Comparison of ENCODE assay signal across 23 cellular contexts in genomic region chr15:70783041-70783440, GRCh38.
"Had no signal": no experiment of that assay in that cellular context is flagged by ENCODE, and none has a peak within 500 bp of the region (broad histone marks: within the 10 kb centered on the region; RNA-seq: fewer than 3 reads in every experiment).

No MANE protein-coding gene starts in this region.

- H3K27me3 ChIP-seq: heart right ventricle, tibial artery had no signal

- H3K9me3 Mint-ChIP-seq: activated CD4-positive, alpha-beta T cell treated with anti-CD3 and anti-CD28 coated beads, Interleukin-2, amount 10 ng/mL, durations not matched to agents 7 days and 5 days; activated CD8-positive, alpha-beta T cell treated with anti-CD3 and anti-CD28 coated beads for 36 hours; activated naive CD8-positive, alpha-beta T cell treated with anti-CD3 and anti-CD28 coated beads, Interleukin-2, amount 50 U/mL, for 24 hours; activated T-helper 1 cell treated with anti-CD3 and anti-CD28 coated beads, Interleukin-12 subunit alpha, Interleukin-12 subunit beta, Interleukin-2, Interleukin-4 antibody, amounts not matched to agents 30 ng/mL and 10 ng/mL and 1 ng/mL, durations not matched to agents 14 hours and 24 hours and 36 hours; naive thymus-derived CD4-positive, alpha-beta T cell; neural crest cell; stimulated activated effector memory CD8-positive, alpha-beta T cell treated with anti-CD3 and anti-CD28 coated beads, Interleukin-12 subunit alpha, Interleukin-12 subunit beta, amount 100 ng/mL, for 72 hours; stimulated activated naive CD8-positive, alpha-beta T cell treated with anti-CD3 and anti-CD28 coated beads, Interleukin-15, amount 100 ng/mL, for 72 hours had no signal

- H3K27ac ChIP-seq: heart right ventricle, lower lobe of right lung, tibial artery, WERI-Rb-1 had no signal

- H3K4me3 ChIP-seq: heart right ventricle, lower lobe of right lung, tibial artery had no signal

- H3K36me3 ChIP-seq: heart right ventricle, lower lobe of right lung, tibial artery, WERI-Rb-1 had no signal

- ATAC-seq: activated CD8-positive, alpha-beta memory T cell treated with anti-CD3 and anti-CD28 coated beads, Interleukin-2, amount 10 ng/mL, durations not matched to agents 7 days and 5 days; activated CD8-positive, alpha-beta T cell treated with anti-CD3 and anti-CD28 coated beads for 36 hours; activated naive CD8-positive, alpha-beta T cell treated with anti-CD3 and anti-CD28 coated beads, Interleukin-2, amount 50 U/mL, for 24 hours; heart right ventricle; left lobe of liver; lower lobe of right lung; naive thymus-derived CD4-positive, alpha-beta T cell; stimulated activated effector memory CD8-positive, alpha-beta T cell treated with anti-CD3 and anti-CD28 coated beads, Interleukin-12 subunit alpha, Interleukin-12 subunit beta, amount 100 ng/mL, for 72 hours; stimulated activated naive CD8-positive, alpha-beta T cell treated with anti-CD3 and anti-CD28 coated beads, Interleukin-15, amount 100 ng/mL, for 72 hours had no signal

- H3K4me1 ChIP-seq: lower lobe of right lung had no signal

- H3K36me3 Mint-ChIP-seq: activated CD8-positive, alpha-beta memory T cell treated with anti-CD3 and anti-CD28 coated beads, Interleukin-2, amount 10 ng/mL, durations not matched to agents 7 days and 5 days; naive thymus-derived CD4-positive, alpha-beta T cell; stimulated activated effector memory CD8-positive, alpha-beta T cell treated with anti-CD3 and anti-CD28 coated beads, Interleukin-12 subunit alpha, Interleukin-12 subunit beta, amount 100 ng/mL, for 72 hours had no signal

- H3K9me3 ChIP-seq: heart right ventricle, lower lobe of right lung, tibial artery had no signal

- H3K4me1 Mint-ChIP-seq: activated CD4-positive, alpha-beta T cell treated with anti-CD3 and anti-CD28 coated beads, Interleukin-2, amount 10 ng/mL, durations not matched to agents 7 days and 5 days; activated CD8-positive, alpha-beta memory T cell treated with anti-CD3 and anti-CD28 coated beads, Interleukin-2, amount 10 ng/mL, durations not matched to agents 7 days and 5 days; activated naive CD8-positive, alpha-beta T cell treated with anti-CD3 and anti-CD28 coated beads, Interleukin-2, amount 50 U/mL, for 24 hours; naive thymus-derived CD4-positive, alpha-beta T cell; neural crest cell; stimulated activated effector memory CD8-positive, alpha-beta T cell treated with anti-CD3 and anti-CD28 coated beads, Interleukin-12 subunit alpha, Interleukin-12 subunit beta, amount 100 ng/mL, for 72 hours; stimulated activated naive CD8-positive, alpha-beta T cell treated with anti-CD3 and anti-CD28 coated beads, Interleukin-15, amount 100 ng/mL, for 72 hours had no signal

- DNase-seq: activated CD4-positive, alpha-beta T cell treated with anti-CD3 and anti-CD28 coated beads, Interleukin-2, amount 10 ng/mL, durations not matched to agents 7 days and 5 days; activated CD4-positive, CD25-positive, alpha-beta regulatory T cell treated with anti-CD3 and anti-CD28 coated beads, Interleukin-2, amount 50 U/mL, for 72 hours; activated CD8-positive, alpha-beta memory T cell treated with anti-CD3 and anti-CD28 coated beads, Interleukin-2, amount 10 ng/mL, durations not matched to agents 7 days and 5 days; activated CD8-positive, alpha-beta T cell treated with anti-CD3 and anti-CD28 coated beads for 36 hours; activated gamma-delta T cell; activated naive CD4-positive, alpha-beta T cell treated with anti-CD3 and anti-CD28 coated beads, Interleukin-2, amount 50 U/mL, for 16 hours; activated naive CD8-positive, alpha-beta T cell treated with anti-CD3 and anti-CD28 coated beads, Interleukin-2, amount 50 U/mL, for 24 hours; activated T-cell treated with anti-CD3 and anti-CD28 coated beads for 4 hours; cerebellar nuclear complex; cortex of kidney; heart right ventricle; lower lobe of right lung; naive thymus-derived CD4-positive, alpha-beta T cell; occipital lobe; retina; stimulated activated CD4-positive, alpha-beta T cell treated with anti-CD3 and anti-CD28 coated beads, Interleukin-12 subunit alpha, Interleukin-12 subunit beta, amount 100 ng/mL, for 4 hours; stimulated activated naive CD8-positive, alpha-beta T cell treated with anti-CD3 and anti-CD28 coated beads, Interleukin-15, amount 100 ng/mL, for 72 hours; tibial artery had no signal

- H3K4me3 Mint-ChIP-seq: activated CD4-positive, alpha-beta T cell treated with anti-CD3 and anti-CD28 coated beads, Interleukin-2, amount 10 ng/mL, durations not matched to agents 7 days and 5 days; activated CD8-positive, alpha-beta memory T cell treated with anti-CD3 and anti-CD28 coated beads, Interleukin-2, amount 10 ng/mL, durations not matched to agents 7 days and 5 days; activated CD8-positive, alpha-beta T cell treated with anti-CD3 and anti-CD28 coated beads for 36 hours; activated naive CD8-positive, alpha-beta T cell treated with anti-CD3 and anti-CD28 coated beads, Interleukin-2, amount 50 U/mL, for 24 hours; activated T-helper 1 cell treated with anti-CD3 and anti-CD28 coated beads, Interleukin-12 subunit alpha, Interleukin-12 subunit beta, Interleukin-2, Interleukin-4 antibody, amounts not matched to agents 30 ng/mL and 10 ng/mL and 1 ng/mL, durations not matched to agents 14 hours and 24 hours and 36 hours; naive thymus-derived CD4-positive, alpha-beta T cell; neural crest cell; stimulated activated effector memory CD8-positive, alpha-beta T cell treated with anti-CD3 and anti-CD28 coated beads, Interleukin-12 subunit alpha, Interleukin-12 subunit beta, amount 100 ng/mL, for 72 hours; stimulated activated naive CD8-positive, alpha-beta T cell treated with anti-CD3 and anti-CD28 coated beads, Interleukin-15, amount 100 ng/mL, for 72 hours had no signal
